In genomic region chr2:182324665-182325064, GRCh38 we compare ENCODE assay signal across 19 cellular contexts.
DNase-seq lines count a peak whose midpoint lies in the region; FAIRE-seq and TF ChIP-seq lines count a peak whose summit lies in the region.
"Had no signal": no experiment of that assay in that cellular context is flagged by ENCODE, and none has a peak within 500 bp of the region (broad histone marks: within the 10 kb centered on the region; RNA-seq: fewer than 3 reads in every experiment).

No MANE protein-coding gene starts in this region.

- TF ChIP-seq RAD21 in Ishikawa (IDR thresholded peaks at IDR 0.05; ENCODE audit: low read depth) = no peak

- H3K9me3 ChIP-seq in AG04450 (ENCODE audit: control insufficient read depth, insufficient read depth, low read length) (no peaks in the 10 kb centered on the region), endothelial cell of umbilical vein (replicated peaks; ENCODE audit: control insufficient read depth, insufficient read depth, low read length) (no peaks in the 10 kb centered on the region), WERI-Rb-1 (ENCODE audit: severe bottlenecking) (no peaks in the 10 kb centered on the region)

- no peaks in the 10 kb centered on the region for H4K20me1 ChIP-seq in endothelial cell of umbilical vein (replicated peaks; ENCODE audit: control insufficient read depth, extremely low read depth, insufficient read depth, low read length)

- CTCF ChIA-PET in AG04450 (lab: Charles Lee) (no interaction called here), endothelial cell of umbilical vein (lab: Charles Lee) (no interaction called here)

- no peak for TF ChIP-seq EP300 in Ishikawa (IDR thresholded peaks at IDR 0.05; ENCODE audit: borderline replicate concordance)

- POLR2A ChIA-PET in AG04450 (lab: Yijun Ruan, JAX) = no interaction called here
- POLR2A ChIA-PET in endothelial cell of umbilical vein (lab: Charles Lee) = no interaction called here

- H3K79me2 ChIP-seq in endothelial cell of umbilical vein (ENCODE audit: control insufficient read depth, insufficient read depth, low read length) = no peaks in the 10 kb centered on the region

- no peak overlapping the region for H3K4me3 ChIP-seq in AG04450 (ENCODE audit: low read depth, low read length)
- H3K4me3 ChIP-seq in endothelial cell of umbilical vein (replicated peaks in 1 of 3; ENCODE audit: insufficient read depth in 1 of 3, low read depth in 1 of 3, low read length in 3 of 3) = no peak overlapping the region
- no peak overlapping the region for H3K4me3 ChIP-seq in WERI-Rb-1 (ENCODE audit: low read depth, low read length)
- H3K4me3 ChIP-seq: spleen had no signal

- intact Hi-C loops in endothelial cell of umbilical vein (cut with micrococcal nuclease) = no loop called here

- H3K4me1 ChIP-seq in endothelial cell of umbilical vein (ENCODE audit: control insufficient read depth, extremely low read depth, insufficient read depth, low read length) = no peaks in the 10 kb centered on the region
- H3K4me1 ChIP-seq: spleen had no signal

- H2AFZ ChIP-seq in endothelial cell of umbilical vein (ENCODE audit: low read depth, low read length) = no peak overlapping the region

- TF ChIP-seq POLR2A in endothelial cell of umbilical vein (IDR thresholded peaks at IDR 0.05; ENCODE audit: low read depth, low read length) = no peak

- dilution Hi-C loops in endothelial cell of umbilical vein (cut with MboI; ENCODE audit: extremely low pct_ligation_motif_present, low sequenced_read_pairs) = no loop called here

- H3K27ac ChIP-seq in AG04450 (ENCODE audit: low read depth, low read length) = no peak overlapping the region
- H3K27ac ChIP-seq in endothelial cell of umbilical vein (ENCODE audit: insufficient read depth, low read depth, low read length) = no peak overlapping the region
- no peak overlapping the region for H3K27ac ChIP-seq in WERI-Rb-1
- H3K27ac ChIP-seq: spleen had no signal

- peak; percentile 72 for FAIRE-seq in endothelial cell of umbilical vein (lab: Jason Lieb, UNC)
- FAIRE-seq: islet of Langerhans had no signal

- H3K4me2 ChIP-seq in endothelial cell of umbilical vein (ENCODE audit: insufficient read depth, low read length) = no peak overlapping the region

- H3K27me3 ChIP-seq in AG04450 (ENCODE audit: control insufficient read depth, insufficient read depth, low read length) (no peaks in the 10 kb centered on the region), endothelial cell of umbilical vein (ENCODE audit: control insufficient read depth in 2 of 2, insufficient read depth in 2 of 2, low read length in 2 of 2) (peaks cover 6 to 18% of the 10 kb centered on the region in 2 experiments), WERI-Rb-1 (ENCODE audit: insufficient read depth, low read depth, severe bottlenecking) (no peaks in the 10 kb centered on the region)
- H3K27me3 ChIP-seq: spleen had no signal

- H3K9ac ChIP-seq in endothelial cell of umbilical vein (replicated peaks; ENCODE audit: extremely low read depth, insufficient read depth, low read length) = no peak overlapping the region

- H3K36me3 ChIP-seq in endothelial cell of umbilical vein (ENCODE audit: control insufficient read depth in 2 of 2, extremely low read depth in 1 of 2, insufficient read depth in 2 of 2, low read length in 2 of 2) (no peaks in the 10 kb centered on the region), WERI-Rb-1 (no peaks in the 10 kb centered on the region)
- H3K36me3 ChIP-seq: spleen had no signal

- no peaks in the 10 kb centered on the region for H3K9me1 ChIP-seq in endothelial cell of umbilical vein (replicated peaks; ENCODE audit: control insufficient read depth, extremely low read depth, insufficient read depth, low read length)

- DNase-seq in AG04450 (ENCODE audit: low read depth, low spot score) (peak; percentile 3), endothelial cell of umbilical vein (ENCODE audit: low read depth, low spot score) (peak; percentile 84), left kidney (ENCODE audit: low read depth, low spot score) (peak; percentile 52), WERI-Rb-1 (no peak), KG1 (lab: John Stamatoyannopoulos, UW) (no peak), D341Med (ENCODE audit: low spot score) (no peak)
- DNase-seq in activated CD4-positive, CD25-positive, alpha-beta regulatory T cell treated with anti-CD3 and anti-CD28 coated beads, Interleukin-2, amount 50 U/mL, for 72 hours = no peak
- DNase-seq: activated CD8-positive, alpha-beta memory T cell treated with anti-CD3 and anti-CD28 coated beads, Interleukin-2, amount 50 U/mL, for 48 hours; activated naive CD4-positive, alpha-beta T cell treated with anti-CD3 and anti-CD28 coated beads for 36 hours; endodermal cell; head of caudate nucleus; Kasumi-1; NCI-H1436; SHP77 treated with DMSO at 0.1 percent for 48 hours; spleen; stimulated activated naive CD8-positive, alpha-beta T cell treated with anti-CD3 and anti-CD28 coated beads, Interleukin-15, amount 100 ng/mL, for 72 hours; T-helper 2 cell had no signal

- BruUV-seq in endothelial cell of umbilical vein (replicated peaks; lab: Mats Ljungman, UMichigan) = no TSS peak

- TF ChIP-seq CTCF in AG04450 (IDR thresholded peaks at IDR 0.05; ENCODE audit: low read depth, low read length) (no peak), endothelial cell of umbilical vein (IDR thresholded peaks at IDR 0.05; ENCODE audit: extremely low read depth in 1 of 2, insufficient read depth in 1 of 2, low read depth in 1 of 2, low read length in 2 of 2) (no peak), WERI-Rb-1 (IDR thresholded peaks at IDR 0.05; ENCODE audit: low read depth, low read length) (no peak)

TF ChIP-seq in Ishikawa, 13 proteins besides CTCF, POLR2A, EP300 and RAD21 (continues in another document):
- TF ChIP-seq USF1 (IDR thresholded peaks at IDR 0.05) (no peak), NFIC (IDR thresholded peaks at IDR 0.05) (peak; percentile 57), YY1 (IDR thresholded peaks at IDR 0.05; ENCODE audit: low read depth) (no peak), EGR1 (IDR thresholded peaks at IDR 0.05) (no peak), TCF12 (IDR thresholded peaks at IDR 0.05; ENCODE audit: low read depth) (no peak), TAF1 (IDR thresholded peaks at IDR 0.05; ENCODE audit: low read depth) (no peak), CEBPB (IDR thresholded peaks at IDR 0.05) (peak; percentile 67), ZBTB7A (IDR thresholded peaks at IDR 0.05; ENCODE audit: low read depth) (no peak), CREB1 (IDR thresholded peaks at IDR 0.05; ENCODE audit: low read depth) (no peak)

TF ChIP-seq in endothelial cell of umbilical vein, 7 proteins besides CTCF, POLR2A, EP300 and RAD21:
- TF ChIP-seq EZH2 (IDR thresholded peaks at IDR 0.05; ENCODE audit: borderline replicate concordance, low read depth, low read length, severe bottlenecking) = no peak
- no peak for TF ChIP-seq MAX (IDR thresholded peaks at IDR 0.05; ENCODE audit: insufficient read depth, insufficient read length)
- TF ChIP-seq GATA2 (IDR thresholded peaks at IDR 0.05; ENCODE audit: insufficient read depth, insufficient read length, low read depth, low read length) = no peak
- TF ChIP-seq POLR2AphosphoS5 (IDR thresholded peaks at IDR 0.05; ENCODE audit: insufficient read depth, low read depth, low read length) = peak; percentile 67
- TF ChIP-seq JUN (IDR thresholded peaks at IDR 0.05; ENCODE audit: borderline replicate concordance, insufficient read depth, insufficient read length, low read depth) = no peak

Comparison
In these comparisons a context has a peak if more than half of its experiments do, and no peak if none do; other contexts are left out.
1. DNase-seq: peak in AG04450 (single experiment), endothelial cell of umbilical vein (single experiment) and left kidney (single experiment); none in WERI-Rb-1 (single experiment), KG1 (single experiment), activated CD4-positive, CD25-positive, alpha-beta regulatory T cell treated with anti-CD3 and anti-CD28 coated beads, Interleukin-2, amount 50 U/mL, for 72 hours (single experiment) and D341Med (single experiment).